Comparison of ENCODE assay signal across 23 cellular contexts in the genomic region with DNA sequence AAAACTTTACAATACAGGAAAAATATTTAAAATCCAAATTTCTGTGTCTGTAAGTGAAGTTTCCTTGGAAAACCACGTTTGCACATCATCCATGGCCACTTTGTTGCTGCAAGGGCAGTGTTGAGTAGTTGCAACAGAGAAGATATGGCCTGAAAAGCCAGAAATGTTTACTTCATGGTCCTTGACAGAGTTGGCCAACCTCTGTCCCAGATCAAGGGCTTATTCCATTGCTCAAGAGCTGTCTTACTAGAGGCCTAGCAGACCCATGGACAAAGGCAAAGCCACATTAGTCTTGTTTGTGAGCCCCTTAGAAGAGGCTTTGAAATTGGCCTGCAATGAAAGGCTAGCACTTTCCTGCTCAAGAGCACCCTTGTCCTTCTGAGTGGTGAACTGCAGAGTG.
"Had no signal": no experiment of that assay in that cellular context is flagged by ENCODE, and none has a peak within 500 bp of the region (broad histone marks: within the 10 kb centered on the region; RNA-seq: fewer than 3 reads in every experiment).

No MANE protein-coding gene starts in this region.

- H3K4me1 ChIP-seq: left ventricle myocardium inferior, pancreas, psoas muscle, right atrium auricular region, tibial artery had no signal

- H3K36me3 ChIP-seq: left ventricle myocardium inferior, neutrophil, pancreas, right atrium auricular region, tibial artery had no signal

- H3K36me3 Mint-ChIP-seq: activated naive CD8-positive, alpha-beta T cell had no signal

- H3K4me1 Mint-ChIP-seq: stimulated activated naive CD8-positive, alpha-beta T cell treated with anti-CD3 and anti-CD28 coated beads, Interleukin-15, amount 100 ng/mL, for 72 hours had no signal

- H3K27me3 ChIP-seq: neutrophil, pancreas, right atrium auricular region, tibial artery had no signal

- FAIRE-seq: bronchial epithelial cell, endometrium, pancreas, urothelium cell line had no signal

- ATAC-seq: activated CD8-positive, alpha-beta T cell treated with anti-CD3 and anti-CD28 coated beads, Interleukin-2, amount 10 ng/mL, durations not matched to agents 7 days and 5 days; psoas muscle; stimulated activated naive CD8-positive, alpha-beta T cell treated with anti-CD3 and anti-CD28 coated beads, Interleukin-15, amount 100 ng/mL, for 72 hours had no signal

- H3K9me3 ChIP-seq: neutrophil, pancreas, psoas muscle, tibial artery had no signal

- H3K4me3 ChIP-seq: left ventricle myocardium inferior, pancreas, psoas muscle, right atrium auricular region, tibial artery had no signal

- DNase-seq: activated CD4-positive, alpha-beta T cell treated with anti-CD3 and anti-CD28 coated beads for 1 hour; activated CD4-positive, alpha-beta T cell treated with anti-CD3 and anti-CD28 coated beads, Interleukin-2, amount 50 U/mL, for 1 hour; activated CD8-positive, alpha-beta T cell treated with anti-CD3 and anti-CD28 coated beads, Interleukin-2, amount 10 ng/mL, durations not matched to agents 7 days and 5 days; activated naive CD4-positive, alpha-beta T cell; activated T-cell treated with anti-CD3 and anti-CD28 coated beads, Interleukin-2, amount 50 U/mL, for 1 hour; amniotic stem cell; kidney glomerular epithelial cell; left ventricle myocardium inferior; mammary epithelial cell; pancreas; psoas muscle; stimulated activated CD4-positive, alpha-beta T cell treated with anti-CD3 and anti-CD28 coated beads, Interleukin-12 subunit alpha, Interleukin-12 subunit beta, amount 100 ng/mL, for 4 hours; stimulated activated CD4-positive, alpha-beta T cell treated with anti-CD3 and anti-CD28 coated beads, Interleukin-4, amount 100 ng/mL, for 4 hours; stimulated activated naive CD8-positive, alpha-beta T cell treated with anti-CD3 and anti-CD28 coated beads, Interleukin-15, amount 100 ng/mL, for 72 hours; T-helper 1 cell; tibial artery had no signal

- H3K4me3 Mint-ChIP-seq: activated CD8-positive, alpha-beta T cell treated with anti-CD3 and anti-CD28 coated beads, Interleukin-2, amount 10 ng/mL, durations not matched to agents 7 days and 5 days; activated naive CD8-positive, alpha-beta T cell; nephron; stimulated activated naive CD8-positive, alpha-beta T cell treated with anti-CD3 and anti-CD28 coated beads, Interleukin-15, amount 100 ng/mL, for 72 hours had no signal

- H3K27ac ChIP-seq: left ventricle myocardium inferior, neutrophil, pancreas, psoas muscle, right atrium auricular region, tibial artery had no signal

- H3K27ac Mint-ChIP-seq: activated CD8-positive, alpha-beta T cell treated with anti-CD3 and anti-CD28 coated beads, Interleukin-2, amount 10 ng/mL, durations not matched to agents 7 days and 5 days; activated naive CD8-positive, alpha-beta T cell; nephron had no signal
